1 cellular context compared by ENCODE assay signal in the genomic region with DNA sequence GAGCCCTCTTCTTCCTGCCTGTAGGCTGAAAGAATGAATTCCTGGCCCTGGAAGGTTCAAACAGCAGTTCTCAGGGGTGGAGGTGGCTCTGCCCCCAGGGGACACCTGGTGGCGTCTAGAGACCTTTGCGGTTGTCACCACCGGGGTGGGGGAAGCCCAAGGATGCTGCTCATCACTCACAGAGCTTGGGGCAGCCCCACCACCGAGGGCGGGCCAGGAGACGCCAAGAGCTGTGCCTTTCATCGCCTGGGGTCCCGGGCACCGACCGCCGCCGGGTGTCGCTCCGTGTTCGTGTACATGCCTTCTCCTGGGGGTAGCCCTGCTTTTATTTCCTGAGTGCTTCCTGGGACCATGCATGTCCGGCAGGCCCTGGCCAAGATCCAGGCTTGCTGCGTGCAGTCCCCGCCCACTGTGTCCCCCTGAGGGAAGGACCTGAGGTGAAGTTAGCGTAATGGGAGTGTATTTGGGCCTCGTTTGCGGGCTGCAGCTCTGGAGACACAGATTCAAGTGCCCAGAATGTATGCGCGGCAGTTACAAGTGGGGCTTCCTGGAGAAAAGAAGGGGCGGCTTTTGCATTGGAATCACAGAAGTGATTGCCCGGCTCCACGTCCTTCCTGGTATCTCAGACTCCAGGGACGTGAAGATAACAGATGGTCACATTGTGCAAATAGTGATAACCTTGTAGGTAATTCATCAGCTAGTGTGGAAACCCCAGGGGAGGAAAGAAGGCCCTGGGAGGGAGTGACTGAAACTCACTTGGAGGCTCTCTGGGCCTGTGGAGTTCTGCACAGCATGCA.
TF ChIP-seq lines count a peak whose summit lies in the region.

No MANE protein-coding gene starts in this region.

TF ChIP-seq in HepG2, 621 proteins besides CTCF, POLR2A, EP300 and RAD21 (continued from another document and continues in another):
- no peak for TF ChIP-seq GTF2F1 (IDR thresholded peaks at IDR 0.05; ENCODE audit: low read length)
- no peak for TF ChIP-seq ZNF17 (CRISPR knock-in tag; IDR thresholded peaks at IDR 0.05)
- no peak for TF ChIP-seq ZBTB1 (CRISPR knock-in tag; IDR thresholded peaks at IDR 0.05; ENCODE audit: borderline replicate concordance)
- TF ChIP-seq, protein P1, sequence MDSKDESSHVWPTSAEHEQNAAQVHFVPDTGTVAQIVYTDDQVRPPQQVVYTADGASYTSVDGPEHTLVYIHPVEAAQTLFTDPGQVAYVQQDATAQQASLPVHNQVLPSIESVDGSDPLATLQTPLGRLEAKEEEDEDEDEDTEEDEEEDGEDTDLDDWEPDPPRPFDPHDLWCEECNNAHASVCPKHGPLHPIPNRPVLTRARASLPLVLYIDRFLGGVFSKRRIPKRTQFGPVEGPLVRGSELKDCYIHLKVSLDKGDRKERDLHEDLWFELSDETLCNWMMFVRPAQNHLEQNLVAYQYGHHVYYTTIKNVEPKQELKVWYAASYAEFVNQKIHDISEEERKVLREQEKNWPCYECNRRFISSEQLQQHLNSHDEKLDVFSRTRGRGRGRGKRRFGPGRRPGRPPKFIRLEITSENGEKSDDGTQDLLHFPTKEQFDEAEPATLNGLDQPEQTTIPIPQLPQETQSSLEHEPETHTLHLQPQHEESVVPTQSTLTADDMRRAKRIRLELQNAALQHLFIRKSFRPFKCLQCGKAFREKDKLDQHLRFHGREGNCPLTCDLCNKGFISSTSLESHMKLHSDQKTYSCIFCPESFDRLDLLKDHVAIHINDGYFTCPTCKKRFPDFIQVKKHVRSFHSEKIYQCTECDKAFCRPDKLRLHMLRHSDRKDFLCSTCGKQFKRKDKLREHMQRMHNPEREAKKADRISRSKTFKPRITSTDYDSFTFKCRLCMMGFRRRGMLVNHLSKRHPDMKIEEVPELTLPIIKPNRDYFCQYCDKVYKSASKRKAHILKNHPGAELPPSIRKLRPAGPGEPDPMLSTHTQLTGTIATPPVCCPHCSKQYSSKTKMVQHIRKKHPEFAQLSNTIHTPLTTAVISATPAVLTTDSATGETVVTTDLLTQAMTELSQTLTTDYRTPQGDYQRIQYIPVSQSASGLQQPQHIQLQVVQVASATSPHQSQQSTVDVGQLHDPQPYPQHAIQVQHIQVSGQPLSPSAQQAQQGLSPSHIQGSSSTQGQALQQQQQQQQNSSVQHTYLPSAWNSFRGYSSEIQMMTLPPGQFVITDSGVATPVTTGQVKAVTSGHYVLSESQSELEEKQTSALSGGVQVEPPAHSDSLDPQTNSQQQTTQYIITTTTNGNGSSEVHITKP (CRISPR knock-in tag; IDR thresholded peaks at IDR 0.05; ENCODE audit: low read depth): peak; percentile 77; the same call in 1 of the 2 replicates
- no peak for TF ChIP-seq PAF1 (CRISPR knock-in tag; IDR thresholded peaks at IDR 0.05)
- no peak for TF ChIP-seq STAT5B (CRISPR knock-in tag; IDR thresholded peaks at IDR 0.05)
- TF ChIP-seq ZNF788 (CRISPR knock-in tag; IDR thresholded peaks at IDR 0.05; ENCODE audit: borderline replicate concordance): peak; percentile 62; the same call in 1 of the 2 replicates
- TF ChIP-seq HIVEP1 (CRISPR knock-in tag; IDR thresholded peaks at IDR 0.05): peak; percentile 97
- TF ChIP-seq, protein P2, sequence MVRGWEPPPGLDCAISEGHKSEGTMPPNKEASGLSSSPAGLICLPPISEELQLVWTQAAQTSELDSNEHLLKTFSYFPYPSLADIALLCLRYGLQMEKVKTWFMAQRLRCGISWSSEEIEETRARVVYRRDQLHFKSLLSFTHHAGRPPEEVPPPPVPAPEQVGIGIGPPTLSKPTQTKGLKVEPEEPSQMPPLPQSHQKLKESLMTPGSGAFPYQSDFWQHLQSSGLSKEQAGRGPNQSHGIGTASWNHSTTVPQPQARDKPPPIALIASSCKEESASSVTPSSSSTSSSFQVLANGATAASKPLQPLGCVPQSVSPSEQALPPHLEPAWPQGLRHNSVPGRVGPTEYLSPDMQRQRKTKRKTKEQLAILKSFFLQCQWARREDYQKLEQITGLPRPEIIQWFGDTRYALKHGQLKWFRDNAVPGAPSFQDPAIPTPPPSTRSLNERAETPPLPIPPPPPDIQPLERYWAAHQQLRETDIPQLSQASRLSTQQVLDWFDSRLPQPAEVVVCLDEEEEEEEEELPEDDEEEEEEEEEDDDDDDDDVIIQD (CRISPR knock-in tag; IDR thresholded peaks at IDR 0.05; ENCODE audit: low read depth): no peak
- TF ChIP-seq ZBTB38 (CRISPR knock-in tag; IDR thresholded peaks at IDR 0.05): peak; percentile 75; the same call in 1 of the 2 replicates
- TF ChIP-seq CBFB (CRISPR knock-in tag; IDR thresholded peaks at IDR 0.05): 0 out of 2 replicates have a peak, but pooled peaks have one; percentile 27
- no peak for TF ChIP-seq SPEN (CRISPR knock-in tag; IDR thresholded peaks at IDR 0.05; ENCODE audit: low read depth)
- no peak for TF ChIP-seq CENPT (CRISPR knock-in tag; IDR thresholded peaks at IDR 0.05; ENCODE audit: low read depth)
- no peak for TF ChIP-seq SMAD9 (CRISPR knock-in tag; IDR thresholded peaks at IDR 0.05)
- peak; percentile 66; the same call in 1 of the 2 replicates for TF ChIP-seq KDM2A (CRISPR knock-in tag; IDR thresholded peaks at IDR 0.05; ENCODE audit: borderline replicate concordance, low read depth)
- TF ChIP-seq, protein P3, sequence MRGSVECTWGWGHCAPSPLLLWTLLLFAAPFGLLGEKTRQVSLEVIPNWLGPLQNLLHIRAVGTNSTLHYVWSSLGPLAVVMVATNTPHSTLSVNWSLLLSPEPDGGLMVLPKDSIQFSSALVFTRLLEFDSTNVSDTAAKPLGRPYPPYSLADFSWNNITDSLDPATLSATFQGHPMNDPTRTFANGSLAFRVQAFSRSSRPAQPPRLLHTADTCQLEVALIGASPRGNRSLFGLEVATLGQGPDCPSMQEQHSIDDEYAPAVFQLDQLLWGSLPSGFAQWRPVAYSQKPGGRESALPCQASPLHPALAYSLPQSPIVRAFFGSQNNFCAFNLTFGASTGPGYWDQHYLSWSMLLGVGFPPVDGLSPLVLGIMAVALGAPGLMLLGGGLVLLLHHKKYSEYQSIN (CRISPR knock-in tag; IDR thresholded peaks at IDR 0.05; ENCODE audit: borderline replicate concordance): no peak
- no peak for TF ChIP-seq DNMT3B (CRISPR knock-in tag; conservative IDR thresholded peaks at IDR 0.05)
- TF ChIP-seq, protein P4, sequence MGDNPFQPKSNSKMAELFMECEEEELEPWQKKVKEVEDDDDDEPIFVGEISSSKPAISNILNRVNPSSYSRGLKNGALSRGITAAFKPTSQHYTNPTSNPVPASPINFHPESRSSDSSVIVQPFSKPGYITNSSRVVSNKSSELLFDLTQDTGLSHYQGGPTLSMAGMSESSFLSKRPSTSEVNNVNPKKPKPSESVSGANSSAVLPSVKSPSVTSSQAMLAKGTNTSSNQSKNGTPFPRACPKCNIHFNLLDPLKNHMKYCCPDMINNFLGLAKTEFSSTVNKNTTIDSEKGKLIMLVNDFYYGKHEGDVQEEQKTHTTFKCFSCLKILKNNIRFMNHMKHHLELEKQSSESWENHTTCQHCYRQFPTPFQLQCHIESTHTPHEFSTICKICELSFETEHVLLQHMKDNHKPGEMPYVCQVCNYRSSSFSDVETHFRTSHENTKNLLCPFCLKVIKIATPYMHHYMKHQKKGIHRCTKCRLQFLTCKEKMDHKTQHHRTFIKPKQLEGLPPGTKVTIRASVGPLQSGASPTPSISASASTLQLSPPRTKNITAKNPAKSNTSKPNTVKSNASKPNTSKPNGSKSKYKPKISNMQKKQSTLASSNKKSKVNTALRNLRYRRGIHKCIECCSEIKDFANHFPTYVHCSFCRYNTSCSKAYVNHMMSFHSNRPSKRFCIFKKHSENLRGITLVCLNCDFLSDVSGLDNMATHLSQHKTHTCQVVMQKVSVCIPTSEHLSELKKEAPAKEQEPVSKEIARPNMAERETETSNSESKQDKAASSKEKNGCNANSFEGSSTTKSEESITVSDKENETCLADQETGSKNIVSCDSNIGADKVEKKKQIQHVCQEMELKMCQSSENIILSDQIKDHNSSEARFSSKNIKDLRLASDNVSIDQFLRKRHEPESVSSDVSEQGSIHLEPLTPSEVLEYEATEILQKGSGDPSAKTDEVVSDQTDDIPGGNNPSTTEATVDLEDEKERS (CRISPR knock-in tag; IDR thresholded peaks at IDR 0.05): no peak
- no peak for TF ChIP-seq SRY (CRISPR knock-in tag; IDR thresholded peaks at IDR 0.05)
- TF ChIP-seq ZNF543 (CRISPR knock-in tag; IDR thresholded peaks at IDR 0.05): no peak
- TF ChIP-seq HDAC6 (IDR thresholded peaks at IDR 0.05; ENCODE audit: low read depth, low read length): no peak
- no peak for TF ChIP-seq ZNF879 (CRISPR knock-in tag; IDR thresholded peaks at IDR 0.05)
- TF ChIP-seq ELF4 (CRISPR knock-in tag; IDR thresholded peaks at IDR 0.05; ENCODE audit: borderline replicate concordance): no peak
- TF ChIP-seq ZNF781 (CRISPR knock-in tag; IDR thresholded peaks at IDR 0.05; ENCODE audit: borderline replicate concordance, not compliant biosample characterization): no peak
- no peak for TF ChIP-seq HNRNPLL (IDR thresholded peaks at IDR 0.05; ENCODE audit: low read depth, low read length, poor library complexity, severe bottlenecking)
- no peak for TF ChIP-seq MYNN (CRISPR knock-in tag; IDR thresholded peaks at IDR 0.05; ENCODE audit: low read depth)
- peak; percentile 27; the same call in 1 of the 2 replicates for TF ChIP-seq SALL2 (CRISPR knock-in tag; IDR thresholded peaks at IDR 0.05)
- TF ChIP-seq ZNF644 (CRISPR knock-in tag; IDR thresholded peaks at IDR 0.05; ENCODE audit: low read depth): no peak
- no peak for TF ChIP-seq ZNF557 (CRISPR knock-in tag; IDR thresholded peaks at IDR 0.05)
- TF ChIP-seq, protein P5, sequence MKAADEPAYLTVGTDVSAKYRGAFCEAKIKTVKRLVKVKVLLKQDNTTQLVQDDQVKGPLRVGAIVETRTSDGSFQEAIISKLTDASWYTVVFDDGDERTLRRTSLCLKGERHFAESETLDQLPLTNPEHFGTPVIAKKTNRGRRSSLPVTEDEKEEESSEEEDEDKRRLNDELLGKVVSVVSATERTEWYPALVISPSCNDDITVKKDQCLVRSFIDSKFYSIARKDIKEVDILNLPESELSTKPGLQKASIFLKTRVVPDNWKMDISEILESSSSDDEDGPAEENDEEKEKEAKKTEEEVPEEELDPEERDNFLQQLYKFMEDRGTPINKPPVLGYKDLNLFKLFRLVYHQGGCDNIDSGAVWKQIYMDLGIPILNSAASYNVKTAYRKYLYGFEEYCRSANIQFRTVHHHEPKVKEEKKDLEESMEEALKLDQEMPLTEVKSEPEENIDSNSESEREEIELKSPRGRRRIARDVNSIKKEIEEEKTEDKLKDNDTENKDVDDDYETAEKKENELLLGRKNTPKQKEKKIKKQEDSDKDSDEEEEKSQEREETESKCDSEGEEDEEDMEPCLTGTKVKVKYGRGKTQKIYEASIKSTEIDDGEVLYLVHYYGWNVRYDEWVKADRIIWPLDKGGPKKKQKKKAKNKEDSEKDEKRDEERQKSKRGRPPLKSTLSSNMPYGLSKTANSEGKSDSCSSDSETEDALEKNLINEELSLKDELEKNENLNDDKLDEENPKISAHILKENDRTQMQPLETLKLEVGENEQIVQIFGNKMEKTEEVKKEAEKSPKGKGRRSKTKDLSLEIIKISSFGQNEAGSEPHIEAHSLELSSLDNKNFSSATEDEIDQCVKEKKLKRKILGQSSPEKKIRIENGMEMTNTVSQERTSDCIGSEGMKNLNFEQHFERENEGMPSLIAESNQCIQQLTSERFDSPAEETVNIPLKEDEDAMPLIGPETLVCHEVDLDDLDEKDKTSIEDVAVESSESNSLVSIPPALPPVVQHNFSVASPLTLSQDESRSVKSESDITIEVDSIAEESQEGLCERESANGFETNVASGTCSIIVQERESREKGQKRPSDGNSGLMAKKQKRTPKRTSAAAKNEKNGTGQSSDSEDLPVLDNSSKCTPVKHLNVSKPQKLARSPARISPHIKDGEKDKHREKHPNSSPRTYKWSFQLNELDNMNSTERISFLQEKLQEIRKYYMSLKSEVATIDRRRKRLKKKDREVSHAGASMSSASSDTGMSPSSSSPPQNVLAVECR (CRISPR knock-in tag; IDR thresholded peaks at IDR 0.05; ENCODE audit: borderline replicate concordance): peak; percentile 79; the same call in 1 of the 2 replicates
- no peak for TF ChIP-seq ATRX (CRISPR knock-in tag; IDR thresholded peaks at IDR 0.05; ENCODE audit: borderline replicate concordance)
- no peak for TF ChIP-seq SP2 (CRISPR knock-in tag; IDR thresholded peaks at IDR 0.05)
